In genomic region chr7:2402687-2403013, GRCh38 we compare ENCODE assay signal across 8 cellular contexts. TPM values are rescaled to one million over a fixed set of nuclear protein-coding genes. Genes with fewer than 3 reads are reported as not detected.
DNase-seq lines count a peak whose midpoint lies in the region; ATAC-seq and TF ChIP-seq lines count a peak whose summit lies in the region.

No MANE protein-coding gene starts in this region.

- no peak overlapping the region for H3K27ac ChIP-seq in HEK293 (ENCODE audit: extremely low read depth, low read depth, low read length)
- no peak overlapping the region for H3K27ac ChIP-seq in right cardiac atrium (ENCODE audit: low read length)
- peak overlapping the region; percentile 40 for H3K27ac ChIP-seq in smooth muscle cell (ENCODE audit: low read depth)

- no peaks in the 10 kb centered on the region for H3K9me3 Mint-ChIP-seq in activated CD8-positive, alpha-beta T cell treated with anti-CD3 and anti-CD28 coated beads, Interleukin-2, amount 10 ng/mL, durations not matched to agents 7 days and 5 days (ENCODE audit: insufficient read depth)

- POLR2A ChIA-PET in HEK293 (lab: Yijun Ruan, JAX) = interaction anchor here (0.7 to 1.9 kb wide), 5 partner anchors 10 to 120 kb away, joined by 3 to 11 read pairs (median 4); partner anchors contain the start of gene EIF3B
- POLR2A ChIA-PET in activated CD8-positive, alpha-beta T cell treated with anti-CD3 and anti-CD28 coated beads, Interleukin-2, amount 10 ng/mL, durations not matched to agents 7 days and 5 days (lab: Charles Lee) = interaction anchor here (0.8 to 1.3 kb wide), 3 partner anchors 26 to 109 kb away, joined by 3 to 4 read pairs (median 3); no protein-coding TSS in a partner anchor

- CTCF ChIA-PET in HEK293 (lab: Yijun Ruan, JAX) = no interaction called here
- CTCF ChIA-PET in activated CD8-positive, alpha-beta T cell treated with anti-CD3 and anti-CD28 coated beads, Interleukin-2, amount 10 ng/mL, durations not matched to agents 7 days and 5 days (lab: Charles Lee) = interaction anchor here (0.7 to 1.3 kb wide), 3 partner anchors 49 to 171 kb away, joined by 3 to 6 read pairs (median 3); no protein-coding TSS in a partner anchor

- peak overlapping the region; percentile 82 for H3K4me3 Mint-ChIP-seq in activated CD8-positive, alpha-beta T cell treated with anti-CD3 and anti-CD28 coated beads, Interleukin-2, amount 10 ng/mL, durations not matched to agents 7 days and 5 days

- H3K27me3 Mint-ChIP-seq in activated CD8-positive, alpha-beta T cell treated with anti-CD3 and anti-CD28 coated beads, Interleukin-2, amount 10 ng/mL, durations not matched to agents 7 days and 5 days (ENCODE audit: low read depth) = peaks cover 3% of the 10 kb centered on the region

- H3K9me3 ChIP-seq in HEK293 (ENCODE audit: control insufficient read depth, insufficient read depth, low read depth, low read length) (no peaks in the 10 kb centered on the region), right cardiac atrium (ENCODE audit: control insufficient read depth, low read length) (no peaks in the 10 kb centered on the region), smooth muscle cell (replicated peaks; ENCODE audit: low read depth) (no peaks in the 10 kb centered on the region)

- intact Hi-C loops in right cardiac atrium (cut with DNase I) = no loop called here

- peaks cover 22% of the 10 kb centered on the region for H3K36me3 Mint-ChIP-seq in activated CD8-positive, alpha-beta T cell treated with anti-CD3 and anti-CD28 coated beads, Interleukin-2, amount 10 ng/mL, durations not matched to agents 7 days and 5 days (ENCODE audit: low read depth)

- peaks cover 62% of the 10 kb centered on the region for H3K4me1 Mint-ChIP-seq in activated CD8-positive, alpha-beta T cell treated with anti-CD3 and anti-CD28 coated beads, Interleukin-2, amount 10 ng/mL, durations not matched to agents 7 days and 5 days (ENCODE audit: low read depth)

- no peak for ATAC-seq in activated CD8-positive, alpha-beta T cell treated with anti-CD3 and anti-CD28 coated beads, Interleukin-2, amount 10 ng/mL, durations not matched to agents 7 days and 5 days
- ATAC-seq in right cardiac atrium = peak in 1 of 2 donors; percentile 1

- DNase-seq in activated CD8-positive, alpha-beta T cell treated with anti-CD3 and anti-CD28 coated beads, Interleukin-2, amount 10 ng/mL, durations not matched to agents 7 days and 5 days = no peak
- DNase-seq in right cardiac atrium (peak in 1 of 3 donors; percentile 19), smooth muscle cell (lab: John Stamatoyannopoulos, UW; ENCODE audit: unreplicated experiment) (no peak), GM19238 (ENCODE audit: insufficient read length, low spot score) (no peak), NCI-H2171 treated with DMSO at 0.1 percent for 48 hours (lab: John Stamatoyannopoulos, UW) (no peak), DMS53 (lab: John Stamatoyannopoulos, UW) (no peak)
- no peak for DNase-seq in stimulated activated CD4-positive, alpha-beta T cell treated with anti-CD3 and anti-CD28 coated beads, Interleukin-4, amount 100 ng/mL, for 1 hour

- H4K20me1 ChIP-seq in smooth muscle cell (ENCODE audit: low read depth) = peaks cover 7% of the 10 kb centered on the region

- H3K4me1 ChIP-seq in HEK293 (ENCODE audit: control insufficient read depth, insufficient read depth, low read length) = peaks cover 6% of the 10 kb centered on the region
- peaks cover 12% of the 10 kb centered on the region for H3K4me1 ChIP-seq in right cardiac atrium (ENCODE audit: control insufficient read depth, insufficient read depth, low read length)
- H3K4me1 ChIP-seq in smooth muscle cell (ENCODE audit: low read depth) = peaks cover 8% of the 10 kb centered on the region

- no peaks in the 10 kb centered on the region for H3K27me3 ChIP-seq in right cardiac atrium (ENCODE audit: control insufficient read depth, insufficient read depth)
- no peaks in the 10 kb centered on the region for H3K27me3 ChIP-seq in smooth muscle cell (ENCODE audit: low read depth)

- H3K79me2 ChIP-seq in smooth muscle cell (ENCODE audit: low read depth) = peaks cover 19% of the 10 kb centered on the region

- peaks cover 24% of the 10 kb centered on the region for H3F3A ChIP-seq in smooth muscle cell (ENCODE audit: low read depth)

- H3K4me3 ChIP-seq in HEK293 (ENCODE audit: low read depth, low read length) = peak overlapping the region; percentile 64; the same call in 1 of the 2 replicates
- H3K4me3 ChIP-seq in right cardiac atrium (ENCODE audit: low read length) = peak overlapping the region; percentile 50
- H3K4me3 ChIP-seq in smooth muscle cell = peak overlapping the region; percentile 73

- no peaks in the 10 kb centered on the region for H3K36me3 ChIP-seq in HEK293 (ENCODE audit: control insufficient read depth in 2 of 2, insufficient read depth in 1 of 2, low read length in 2 of 2)
- H3K36me3 ChIP-seq in smooth muscle cell (ENCODE audit: low read depth) = no peaks in the 10 kb centered on the region

- peak overlapping the region; percentile 83 for H3K4me2 ChIP-seq in smooth muscle cell

- no peak overlapping the region for H2AFZ ChIP-seq in smooth muscle cell (ENCODE audit: low read depth)

- H3K27ac Mint-ChIP-seq in activated CD8-positive, alpha-beta T cell treated with anti-CD3 and anti-CD28 coated beads, Interleukin-2, amount 10 ng/mL, durations not matched to agents 7 days and 5 days = peak overlapping the region; percentile 85

- no peak for TF ChIP-seq CTCF in HEK293 (tag by site-specific recombination; IDR thresholded peaks at IDR 0.05)
- TF ChIP-seq CTCF in smooth muscle cell (IDR thresholded peaks at IDR 0.05; ENCODE audit: borderline replicate concordance, insufficient read depth, poor library complexity, severe bottlenecking) = no peak

- WGBS in right cardiac atrium = 57% methylated on average over 6 of the region's 6 CpGs
- 78% methylated on average over 6 of the region's 6 CpGs for WGBS in smooth muscle cell (ENCODE audit: low lambda C conversion rate)

- H3K9ac ChIP-seq in smooth muscle cell (ENCODE audit: low read depth) = no peak overlapping the region

TF ChIP-seq in HEK293, 187 proteins besides CTCF, POLR2A, EP300 and RAD21 (continues in another document):
- TF ChIP-seq ZNF184 (tag by site-specific recombination; IDR thresholded peaks at IDR 0.05) = no peak
- TF ChIP-seq ZNF629 (tag by site-specific recombination; IDR thresholded peaks at IDR 0.05) = no peak
- TF ChIP-seq ZFP37 (tag by site-specific recombination; IDR thresholded peaks at IDR 0.05) = no peak
- TF ChIP-seq ZNF175 (tag by site-specific recombination; IDR thresholded peaks at IDR 0.05) = no peak
- TF ChIP-seq ZNF501 (tag by site-specific recombination; IDR thresholded peaks at IDR 0.05) = no peak
- TF ChIP-seq ZNF148 (tag by site-specific recombination; IDR thresholded peaks at IDR 0.05; ENCODE audit: borderline replicate concordance) = no peak
- no peak for TF ChIP-seq ZNF138 (tag by site-specific recombination; IDR thresholded peaks at IDR 0.05; ENCODE audit: borderline replicate concordance)
- no peak for TF ChIP-seq ZNF585B (tag by site-specific recombination; IDR thresholded peaks at IDR 0.05)
- no peak for TF ChIP-seq ZNF785 (tag by site-specific recombination; IDR thresholded peaks at IDR 0.05)

RNA-seq across cellular contexts. Expression of gene CHST12, which starts 0.8 kb away (rescaled TPM):
- 10 to 100 TPM; 47.9 to 49.0 TPM for total RNA-seq in activated CD8-positive, alpha-beta T cell treated with anti-CD3 and anti-CD28 coated beads, Interleukin-2, amount 10 ng/mL, durations not matched to agents 7 days and 5 days
- total RNA-seq in right cardiac atrium = 10 to 100 TPM; 16.6 to 19.5 (median 19.4) TPM
- 17.9 TPM for polyA plus RNA-seq in right cardiac atrium
- 7.5 and 10.1 TPM in 2 replicates for total RNA-seq in smooth muscle cell
- polyA plus RNA-seq in smooth muscle cell = 15.0 and 19.7 TPM in 2 replicates

RNA-seq across cellular contexts. Expression of gene EIF3B, which starts 48.0 kb away (rescaled TPM):
- 100 to 1,000 TPM; 174 to 184 TPM for total RNA-seq in activated CD8-positive, alpha-beta T cell treated with anti-CD3 and anti-CD28 coated beads, Interleukin-2, amount 10 ng/mL, durations not matched to agents 7 days and 5 days
- total RNA-seq in right cardiac atrium (10 to 100 TPM; 64.9 to 81.7 (median 72.8) TPM), smooth muscle cell (85.8 and 96.1 TPM in 2 replicates)
- polyA plus RNA-seq in right cardiac atrium (40.7 TPM), smooth muscle cell (112 and 146 TPM in 2 replicates)
